16 cellular contexts compared by ENCODE assay signal in genomic region chr19:29909545-29909944, GRCh38.
"Had no signal": no experiment of that assay in that cellular context is flagged by ENCODE, and none has a peak within 500 bp of the region (broad histone marks: within the 10 kb centered on the region; RNA-seq: fewer than 3 reads in every experiment).

No MANE protein-coding gene starts in this region.

- H3K4me2 ChIP-seq: neural progenitor cell had no signal

- H3K27ac Mint-ChIP-seq: neural progenitor cell; stimulated activated memory B cell treated with anti-CD40 and anti-IgM and Interleukin-4, amounts not matched to agents 10 μg/mL and 1 μg/mL and 100 μg/mL, for 72 hours had no signal

- DNase-seq: activated CD4-positive, alpha-beta T cell treated with anti-CD3 and anti-CD28 coated beads, Interleukin-2, amount 50 U/mL, for 1 hour; activated CD4-positive, CD25-positive, alpha-beta regulatory T cell; activated naive CD4-positive, alpha-beta T cell; activated T-cell treated with anti-CD3 and anti-CD28 coated beads for 4 hours; aorta; cerebellar nuclear complex; effector CD8-positive, alpha-beta T cell; islet precursor cell; naive B cell; stimulated activated CD4-positive, alpha-beta T cell treated with anti-CD3 and anti-CD28 coated beads, Interleukin-2, amount 100 ng/mL, for 48 hours; T-helper 2 cell; tibial artery had no signal

- H3K4me1 Mint-ChIP-seq: naive B cell; stimulated activated memory B cell treated with anti-CD40 and anti-IgM and Interleukin-4, amounts not matched to agents 10 μg/mL and 1 μg/mL and 100 μg/mL, for 72 hours had no signal

- FAIRE-seq: urothelium cell line had no signal

- H3K9me3 Mint-ChIP-seq: naive B cell, neural progenitor cell had no signal

- H3K36me3 ChIP-seq: neural progenitor cell, tibial artery had no signal

- H3K27ac ChIP-seq: neural progenitor cell, tibial artery had no signal

- H3K36me3 Mint-ChIP-seq: neural progenitor cell; stimulated activated memory B cell treated with anti-CD40 and anti-IgM and Interleukin-4, amounts not matched to agents 10 μg/mL and 1 μg/mL and 100 μg/mL, for 72 hours had no signal

- H3K9ac ChIP-seq: neural progenitor cell had no signal

- H3K9me3 ChIP-seq: tibial artery had no signal

- H3K27me3 ChIP-seq: neural progenitor cell had no signal

- H3K4me3 ChIP-seq: neural progenitor cell, tibial artery had no signal

- H3K4me3 Mint-ChIP-seq: naive B cell; neural progenitor cell; stimulated activated memory B cell treated with anti-CD40 and anti-IgM and Interleukin-4, amounts not matched to agents 10 μg/mL and 1 μg/mL and 100 μg/mL, for 72 hours had no signal

- H3K4me1 ChIP-seq: tibial artery had no signal

- ATAC-seq: left lobe of liver; stimulated activated memory B cell treated with anti-CD40 and anti-IgM and Interleukin-4, amounts not matched to agents 10 μg/mL and 1 μg/mL and 100 μg/mL, for 72 hours had no signal
